39 cellular contexts compared by ENCODE assay signal in genomic region chr22:38823076-38823475, GRCh38.
"Had no signal": no experiment of that assay in that cellular context is flagged by ENCODE, and none has a peak within 500 bp of the region (broad histone marks: within the 10 kb centered on the region; RNA-seq: fewer than 3 reads in every experiment).

No MANE protein-coding gene starts in this region.

- FAIRE-seq: TTC549 had no signal

- H3K4me1 ChIP-seq: ascending aorta had no signal

- H3K27me3 Mint-ChIP-seq: activated CD4-positive, alpha-beta T cell treated with anti-CD3 and anti-CD28 coated beads, Interleukin-2, amount 10 ng/mL, durations not matched to agents 7 days and 5 days; activated CD8-positive, alpha-beta memory T cell treated with anti-CD3 and anti-CD28 coated beads, Interleukin-2, amount 10 ng/mL, durations not matched to agents 7 days and 5 days; activated naive CD4-positive, alpha-beta T cell treated with anti-CD3 and anti-CD28 coated beads, Interleukin-2, amount 50 U/mL, for 24 hours; activated naive CD8-positive, alpha-beta T cell; activated naive CD8-positive, alpha-beta T cell treated with anti-CD3 and anti-CD28 coated beads, Interleukin-2, amount 10 ng/mL, durations not matched to agents 7 days and 5 days; activated naive CD8-positive, alpha-beta T cell treated with anti-CD3 and anti-CD28 coated beads, Interleukin-2, amount 50 U/mL, for 24 hours; activated T-cell treated with anti-CD3 and anti-CD28 coated beads, Interleukin-2, amount 50 U/mL, for 24 hours; central memory CD8-positive, alpha-beta T cell had no signal

- H3K36me3 ChIP-seq: cardiac muscle cell had no signal

- H3K4me3 Mint-ChIP-seq: activated CD4-positive, alpha-beta memory T cell treated with anti-CD3 and anti-CD28 coated beads, Interleukin-2, amount 10 ng/mL, durations not matched to agents 7 days and 5 days; activated CD4-positive, alpha-beta T cell treated with anti-CD3 and anti-CD28 coated beads for 36 hours; activated CD4-positive, alpha-beta T cell treated with anti-CD3 and anti-CD28 coated beads, Interleukin-2, amount 10 ng/mL, durations not matched to agents 7 days and 5 days; activated CD8-positive, alpha-beta memory T cell treated with anti-CD3 and anti-CD28 coated beads, Interleukin-2, amount 10 ng/mL, durations not matched to agents 7 days and 5 days; activated CD8-positive, alpha-beta T cell treated with anti-CD3 and anti-CD28 coated beads, Interleukin-2, amount 10 ng/mL, durations not matched to agents 7 days and 5 days; activated naive CD4-positive, alpha-beta T cell treated with anti-CD3 and anti-CD28 coated beads, Interleukin-2, amount 10 ng/mL, durations not matched to agents 7 days and 5 days; activated naive CD4-positive, alpha-beta T cell treated with anti-CD3 and anti-CD28 coated beads, Interleukin-2, amount 50 U/mL, for 24 hours; activated naive CD8-positive, alpha-beta T cell; activated naive CD8-positive, alpha-beta T cell treated with anti-CD3 and anti-CD28 coated beads, Interleukin-2, amount 10 ng/mL, durations not matched to agents 7 days and 5 days; activated naive CD8-positive, alpha-beta T cell treated with anti-CD3 and anti-CD28 coated beads, Interleukin-2, amount 50 U/mL, for 24 hours; activated T-cell treated with anti-CD3 and anti-CD28 coated beads, Interleukin-2, amount 50 U/mL, for 24 hours; brain; central memory CD8-positive, alpha-beta T cell; T-helper 1 cell treated with Interleukin-12 subunit alpha and Interleukin-12 subunit beta and Interleukin-4 antibody, amounts not matched to agents 30 μg/mL and 1 μg/mL, for 36 hours; T-helper 2 cell treated with Interferon-gamma antibody and Interleukin-4, amounts not matched to agents 5 μg/mL and 100 μg/mL, for 36 hours; WTC11 had no signal

- H3K27me3 ChIP-seq: ascending aorta had no signal

- H3K27ac Mint-ChIP-seq: activated CD4-positive, alpha-beta memory T cell treated with anti-CD3 and anti-CD28 coated beads, Interleukin-2, amount 10 ng/mL, durations not matched to agents 7 days and 5 days; activated CD4-positive, alpha-beta T cell treated with anti-CD3 and anti-CD28 coated beads for 36 hours; activated CD4-positive, alpha-beta T cell treated with anti-CD3 and anti-CD28 coated beads, Interleukin-2, amount 10 ng/mL, durations not matched to agents 7 days and 5 days; activated CD8-positive, alpha-beta memory T cell treated with anti-CD3 and anti-CD28 coated beads, Interleukin-2, amount 10 ng/mL, durations not matched to agents 7 days and 5 days; activated CD8-positive, alpha-beta T cell treated with anti-CD3 and anti-CD28 coated beads, Interleukin-2, amount 10 ng/mL, durations not matched to agents 7 days and 5 days; activated naive CD4-positive, alpha-beta T cell treated with anti-CD3 and anti-CD28 coated beads, Interleukin-2, amount 10 ng/mL, durations not matched to agents 7 days and 5 days; activated naive CD4-positive, alpha-beta T cell treated with anti-CD3 and anti-CD28 coated beads, Interleukin-2, amount 50 U/mL, for 24 hours; activated naive CD8-positive, alpha-beta T cell; activated naive CD8-positive, alpha-beta T cell treated with anti-CD3 and anti-CD28 coated beads, Interleukin-2, amount 10 ng/mL, durations not matched to agents 7 days and 5 days; activated naive CD8-positive, alpha-beta T cell treated with anti-CD3 and anti-CD28 coated beads, Interleukin-2, amount 50 U/mL, for 24 hours; activated T-cell treated with anti-CD3 and anti-CD28 coated beads, Interleukin-2, amount 50 U/mL, for 24 hours; activated T-helper 2 cell treated with anti-CD3 and anti-CD28 coated beads, Interferon-gamma antibody, Interleukin-2, Interleukin-4, amounts not matched to agents 10 μg/mL and 5 μg/mL and 100 μg/mL, durations not matched to agents 14 hours and 24 hours and 36 hours; brain; T-helper 1 cell treated with Interleukin-12 subunit alpha and Interleukin-12 subunit beta and Interleukin-4 antibody, amounts not matched to agents 30 μg/mL and 1 μg/mL, for 36 hours; T-helper 2 cell treated with Interferon-gamma antibody and Interleukin-4, amounts not matched to agents 5 μg/mL and 100 μg/mL, for 36 hours; WTC11 had no signal

- ATAC-seq: activated CD4-positive, alpha-beta T cell treated with anti-CD3 and anti-CD28 coated beads for 36 hours; activated CD4-positive, CD25-positive, alpha-beta regulatory T cell treated with anti-CD3 and anti-CD28 coated beads, Interleukin-2, amount 50 U/mL, for 24 hours; activated CD8-positive, alpha-beta memory T cell treated with anti-CD3 and anti-CD28 coated beads, Interleukin-2, amount 10 ng/mL, durations not matched to agents 7 days and 5 days; activated CD8-positive, alpha-beta T cell treated with anti-CD3 and anti-CD28 coated beads, Interleukin-2, amount 10 ng/mL, durations not matched to agents 7 days and 5 days; activated naive CD8-positive, alpha-beta T cell treated with anti-CD3 and anti-CD28 coated beads, Interleukin-2, amount 50 U/mL, for 24 hours; WTC11 had no signal

- H3K36me3 Mint-ChIP-seq: activated CD8-positive, alpha-beta memory T cell treated with anti-CD3 and anti-CD28 coated beads, Interleukin-2, amount 10 ng/mL, durations not matched to agents 7 days and 5 days; activated naive CD4-positive, alpha-beta T cell treated with anti-CD3 and anti-CD28 coated beads, Interleukin-2, amount 10 ng/mL, durations not matched to agents 7 days and 5 days; activated naive CD4-positive, alpha-beta T cell treated with anti-CD3 and anti-CD28 coated beads, Interleukin-2, amount 50 U/mL, for 24 hours; activated naive CD8-positive, alpha-beta T cell treated with anti-CD3 and anti-CD28 coated beads, Interleukin-2, amount 10 ng/mL, durations not matched to agents 7 days and 5 days; WTC11 had no signal

- H3K4me3 ChIP-seq: ascending aorta, cardiac muscle cell had no signal

- DNase-seq: activated CD4-positive, alpha-beta memory T cell treated with anti-CD3 and anti-CD28 coated beads, Interleukin-2, amount 10 ng/mL, durations not matched to agents 7 days and 5 days; activated CD4-positive, alpha-beta T cell treated with anti-CD3 and anti-CD28 coated beads for 1 hour; activated CD4-positive, alpha-beta T cell treated with anti-CD3 and anti-CD28 coated beads for 36 hours; activated CD4-positive, alpha-beta T cell treated with anti-CD3 and anti-CD28 coated beads for 48 hours; activated CD4-positive, alpha-beta T cell treated with anti-CD3 and anti-CD28 coated beads, Interleukin-2, amount 10 ng/mL, durations not matched to agents 7 days and 5 days; activated CD4-positive, alpha-beta T cell treated with anti-CD3 and anti-CD28 coated beads, Interleukin-2, amount 50 U/mL, for 48 hours; activated CD4-positive, CD25-positive, alpha-beta regulatory T cell; activated CD8-positive, alpha-beta memory T cell treated with anti-CD3 and anti-CD28 coated beads for 24 hours; activated CD8-positive, alpha-beta memory T cell treated with anti-CD3 and anti-CD28 coated beads, Interleukin-2, amount 10 ng/mL, durations not matched to agents 7 days and 5 days; activated CD8-positive, alpha-beta memory T cell treated with anti-CD3 and anti-CD28 coated beads, Interleukin-2, amount 50 U/mL, for 48 hours; activated CD8-positive, alpha-beta T cell treated with anti-CD3 and anti-CD28 coated beads, Interleukin-2, amount 10 ng/mL, durations not matched to agents 7 days and 5 days; activated effector memory CD4-positive, alpha-beta T cell treated with Interleukin-2 at 50 U/mL for 16 hours; activated gamma-delta T cell; activated naive CD4-positive, alpha-beta T cell treated with anti-CD3 and anti-CD28 coated beads, Interleukin-2, amount 10 ng/mL, durations not matched to agents 7 days and 5 days; activated naive CD4-positive, alpha-beta T cell treated with Interleukin-2 at 50 U/mL for 16 hours; activated naive CD8-positive, alpha-beta T cell treated with anti-CD3 and anti-CD28 coated beads, Interleukin-2, amount 10 ng/mL, durations not matched to agents 7 days and 5 days; activated naive CD8-positive, alpha-beta T cell treated with anti-CD3 and anti-CD28 coated beads, Interleukin-2, amount 50 U/mL, for 24 hours; activated T-cell treated with anti-CD3 and anti-CD28 coated beads, Interleukin-2, amount 50 U/mL, for 24 hours; activated T-cell treated with anti-CD3 and anti-CD28 coated beads, Interleukin-2, amount 50 U/mL, for 48 hours; amygdala; anterior cingulate cortex; caudate nucleus; cerebellar nuclear complex; T-helper 1 cell; T-helper 2 cell; T-helper 9 cell had no signal

- H3K9me3 Mint-ChIP-seq: activated CD4-positive, alpha-beta memory T cell treated with anti-CD3 and anti-CD28 coated beads, Interleukin-2, amount 10 ng/mL, durations not matched to agents 7 days and 5 days; activated CD4-positive, alpha-beta T cell treated with anti-CD3 and anti-CD28 coated beads, Interleukin-2, amount 10 ng/mL, durations not matched to agents 7 days and 5 days; activated naive CD4-positive, alpha-beta T cell treated with anti-CD3 and anti-CD28 coated beads, Interleukin-2, amount 10 ng/mL, durations not matched to agents 7 days and 5 days; activated naive CD4-positive, alpha-beta T cell treated with anti-CD3 and anti-CD28 coated beads, Interleukin-2, amount 50 U/mL, for 24 hours; activated naive CD8-positive, alpha-beta T cell treated with anti-CD3 and anti-CD28 coated beads, Interleukin-2, amount 10 ng/mL, durations not matched to agents 7 days and 5 days; activated naive CD8-positive, alpha-beta T cell treated with anti-CD3 and anti-CD28 coated beads, Interleukin-2, amount 50 U/mL, for 24 hours; activated T-cell treated with anti-CD3 and anti-CD28 coated beads, Interleukin-2, amount 50 U/mL, for 24 hours; activated T-helper 2 cell treated with anti-CD3 and anti-CD28 coated beads, Interferon-gamma antibody, Interleukin-2, Interleukin-4, amounts not matched to agents 10 μg/mL and 5 μg/mL and 100 μg/mL, durations not matched to agents 14 hours and 24 hours and 36 hours; brain; central memory CD8-positive, alpha-beta T cell; T-helper 1 cell treated with Interleukin-12 subunit alpha and Interleukin-12 subunit beta and Interleukin-4 antibody, amounts not matched to agents 30 μg/mL and 1 μg/mL, for 36 hours; T-helper 2 cell treated with Interferon-gamma antibody and Interleukin-4, amounts not matched to agents 5 μg/mL and 100 μg/mL, for 36 hours; WTC11 had no signal

- H3K27ac ChIP-seq: ascending aorta, cardiac muscle cell, VCaP had no signal

- H3K4me1 Mint-ChIP-seq: activated CD4-positive, alpha-beta memory T cell treated with anti-CD3 and anti-CD28 coated beads, Interleukin-2, amount 10 ng/mL, durations not matched to agents 7 days and 5 days; activated CD4-positive, alpha-beta T cell treated with anti-CD3 and anti-CD28 coated beads for 36 hours; activated CD4-positive, alpha-beta T cell treated with anti-CD3 and anti-CD28 coated beads, Interleukin-2, amount 10 ng/mL, durations not matched to agents 7 days and 5 days; activated CD8-positive, alpha-beta memory T cell treated with anti-CD3 and anti-CD28 coated beads, Interleukin-2, amount 10 ng/mL, durations not matched to agents 7 days and 5 days; activated naive CD4-positive, alpha-beta T cell treated with anti-CD3 and anti-CD28 coated beads, Interleukin-2, amount 10 ng/mL, durations not matched to agents 7 days and 5 days; activated naive CD4-positive, alpha-beta T cell treated with anti-CD3 and anti-CD28 coated beads, Interleukin-2, amount 50 U/mL, for 24 hours; activated naive CD8-positive, alpha-beta T cell treated with anti-CD3 and anti-CD28 coated beads, Interleukin-2, amount 10 ng/mL, durations not matched to agents 7 days and 5 days; activated naive CD8-positive, alpha-beta T cell treated with anti-CD3 and anti-CD28 coated beads, Interleukin-2, amount 50 U/mL, for 24 hours; central memory CD8-positive, alpha-beta T cell; WTC11 had no signal

- H3K9me3 ChIP-seq: ascending aorta had no signal
